In genomic region chrX:40173662-40174593, GRCh38 we compare ENCODE assay signal across 8 cellular contexts.
DNase-seq lines count a peak whose midpoint lies in the region; ATAC-seq and TF ChIP-seq lines count a peak whose summit lies in the region.

No MANE protein-coding gene starts in this region.

- DNase-seq in NCI-H526 (lab: John Stamatoyannopoulos, UW) (peak; percentile 64 to 85), NCI-H526 treated with DMSO at 0.1 percent for 48 hours (lab: John Stamatoyannopoulos, UW) (no peak), RWPE1 (ENCODE audit: low spot score) (no peak), immature natural killer cell (peak in 1 of 3 donors; percentile 28)
- DNase-seq in stimulated activated CD4-positive, alpha-beta T cell treated with anti-CD3 and anti-CD28 coated beads, Interleukin-4, amount 100 ng/mL, for 4 hours, result peak; percentile 60 to 70

- CTCF ChIA-PET in RWPE1 (lab: Yijun Ruan, JAX), result no interaction called here

- POLR2A ChIA-PET in RWPE1 (lab: Yijun Ruan, JAX; ENCODE audit: low non-redundant PET), result no interaction called here

- H3K36me3 Mint-ChIP-seq in activated naive CD4-positive, alpha-beta T cell treated with anti-CD3 and anti-CD28 coated beads, Interleukin-2, amount 50 U/mL, for 24 hours, result no peaks in the 10 kb centered on the region
- no peaks in the 10 kb centered on the region for H3K36me3 Mint-ChIP-seq in immature natural killer cell

- H3K27me3 Mint-ChIP-seq in activated naive CD4-positive, alpha-beta T cell treated with anti-CD3 and anti-CD28 coated beads, Interleukin-2, amount 50 U/mL, for 24 hours, result no peaks in the 10 kb centered on the region
- peaks cover 17 to 44% (median 39%) of the 10 kb centered on the region in 3 donors for H3K27me3 Mint-ChIP-seq in immature natural killer cell (ENCODE audit: low read depth in 3 of 3)

- H3K27ac Mint-ChIP-seq in activated naive CD4-positive, alpha-beta T cell treated with anti-CD3 and anti-CD28 coated beads, Interleukin-2, amount 50 U/mL, for 24 hours, result peak overlapping the region; percentile 100
- H3K27ac Mint-ChIP-seq in immature natural killer cell, result peak overlapping the region; percentile 92 to 95 (median 94)

- ATAC-seq in HG03354 (IDR thresholded peaks at IDR 0.05; ENCODE audit: poor library complexity, severe bottlenecking, unreplicated experiment) (no peak), HG03457 (IDR thresholded peaks at IDR 0.05; ENCODE audit: unreplicated experiment) (no peak)

- H3K9me3 Mint-ChIP-seq in activated naive CD4-positive, alpha-beta T cell treated with anti-CD3 and anti-CD28 coated beads, Interleukin-2, amount 50 U/mL, for 24 hours, result no peaks in the 10 kb centered on the region
- H3K9me3 Mint-ChIP-seq in immature natural killer cell, result peaks cover 0 to 5% (median 0%) of the 10 kb centered on the region in 6 donors

- H3K4me1 Mint-ChIP-seq in activated naive CD4-positive, alpha-beta T cell treated with anti-CD3 and anti-CD28 coated beads, Interleukin-2, amount 50 U/mL, for 24 hours, result peaks cover 34% of the 10 kb centered on the region
- peaks cover 53% of the 10 kb centered on the region in 2 donors for H3K4me1 Mint-ChIP-seq in immature natural killer cell

- peak overlapping the region; percentile 88 for H3K27ac ChIP-seq in RWPE1

- TF ChIP-seq CTCF in RWPE1 (conservative IDR thresholded peaks at IDR 0.05; ENCODE audit: low read depth), result no peak

- peak overlapping the region; percentile 92 for H3K4me3 Mint-ChIP-seq in activated naive CD4-positive, alpha-beta T cell treated with anti-CD3 and anti-CD28 coated beads, Interleukin-2, amount 50 U/mL, for 24 hours
- peak overlapping the region; percentile 82 to 93 (median 87) for H3K4me3 Mint-ChIP-seq in immature natural killer cell

Comparison
In these comparisons a context has a peak if more than half of its experiments do, and no peak if none do; other contexts are left out.
1. DNase-seq: peak in NCI-H526 (2 of 2) and stimulated activated CD4-positive, alpha-beta T cell treated with anti-CD3 and anti-CD28 coated beads, Interleukin-4, amount 100 ng/mL, for 4 hours (2 of 2); none in NCI-H526 treated with DMSO at 0.1 percent for 48 hours (single experiment) and RWPE1 (single experiment).